Comparison of ENCODE assay signal across 14 cellular contexts in genomic region chr15:60801336-60801735, GRCh38.
A peak's percentile ranks its signal among the peaks of the same experiment; 100 is the strongest.
DNase-seq lines count a peak whose midpoint lies in the region; ATAC-seq and TF ChIP-seq lines count a peak whose summit lies in the region.
"Had no signal": no experiment of that assay in that cellular context is flagged by ENCODE, and none has a peak within 500 bp of the region (broad histone marks: within the 10 kb centered on the region; RNA-seq: fewer than 3 reads in every experiment).

No MANE protein-coding gene starts in this region.

- no peaks in the 10 kb centered on the region for H3K27me3 ChIP-seq in CD4-positive, alpha-beta memory T cell (ENCODE audit: insufficient read depth, low read length)
- no peaks in the 10 kb centered on the region for H3K27me3 ChIP-seq in adipocyte (replicated peaks; ENCODE audit: control insufficient read depth, insufficient read depth, low read length)
- H3K27me3 ChIP-seq in BE2C = no peaks in the 10 kb centered on the region
- no peaks in the 10 kb centered on the region for H3K27me3 ChIP-seq in left lung

- POLR2A ChIA-PET in CD4-positive, alpha-beta memory T cell (lab: Charles Lee; ENCODE audit: partially characterized antibody) = interaction anchor here (0.8 to 3.9 kb wide), 9 partner anchors 9 to 221 kb away, joined by 3 to 16 read pairs (median 5); no protein-coding TSS in a partner anchor

- no peak overlapping the region for H3K27ac ChIP-seq in CD4-positive, alpha-beta memory T cell (ENCODE audit: low read depth, low read length)
- no peak overlapping the region for H3K27ac ChIP-seq in left lung
- H3K27ac ChIP-seq: HL-60 had no signal

- H3K4me1 ChIP-seq in CD4-positive, alpha-beta memory T cell (ENCODE audit: insufficient read depth, low read length) = peaks cover 94% of the 10 kb centered on the region
- H3K4me1 ChIP-seq in adipocyte (ENCODE audit: control insufficient read depth, insufficient read depth, low read length) = peaks cover 42% of the 10 kb centered on the region
- peaks cover 12% of the 10 kb centered on the region for H3K4me1 ChIP-seq in BE2C
- peaks cover 0 to 5% of the 10 kb centered on the region in 2 donors for H3K4me1 ChIP-seq in left lung

- peaks cover 66 to 95% (median 81%) of the 10 kb centered on the region in 4 donors for H3K4me1 Mint-ChIP-seq in CD4-positive, alpha-beta memory T cell
- peaks cover 54% of the 10 kb centered on the region for H3K4me1 Mint-ChIP-seq in osteocyte (ENCODE audit: unreplicated experiment)
- H3K4me1 Mint-ChIP-seq: CD14-positive monocyte had no signal

- H3K36me3 ChIP-seq in CD4-positive, alpha-beta memory T cell (ENCODE audit: insufficient read depth, low read length) = no peaks in the 10 kb centered on the region
- H3K36me3 ChIP-seq in adipocyte (ENCODE audit: control insufficient read depth, insufficient read depth, low read length, severe bottlenecking) (no peaks in the 10 kb centered on the region), BE2C (no peaks in the 10 kb centered on the region), left lung (no peaks in the 10 kb centered on the region)

- no peak overlapping the region for H3K9ac ChIP-seq in adipocyte (ENCODE audit: low read length)

- peak overlapping the region in 6 of 7 donors; percentile 31 to 98 (median 66) for H3K27ac Mint-ChIP-seq in CD4-positive, alpha-beta memory T cell
- peak overlapping the region; percentile 51 for H3K27ac Mint-ChIP-seq in osteocyte (ENCODE audit: unreplicated experiment)
- H3K27ac Mint-ChIP-seq: CD14-positive monocyte had no signal

- ATAC-seq in GM21723 (IDR thresholded peaks at IDR 0.05; ENCODE audit: unreplicated experiment) (no peak), left lung (no peak)

- H3K36me3 Mint-ChIP-seq in CD4-positive, alpha-beta memory T cell = no peaks in the 10 kb centered on the region
- H3K36me3 Mint-ChIP-seq in osteocyte (ENCODE audit: unreplicated experiment) = no peaks in the 10 kb centered on the region
- H3K36me3 Mint-ChIP-seq: CD14-positive monocyte had no signal

- H3K9me3 Mint-ChIP-seq in CD4-positive, alpha-beta memory T cell = no peaks in the 10 kb centered on the region
- no peaks in the 10 kb centered on the region for H3K9me3 Mint-ChIP-seq in osteocyte (ENCODE audit: unreplicated experiment)
- H3K9me3 Mint-ChIP-seq: CD14-positive monocyte had no signal

- CTCF ChIA-PET in CD4-positive, alpha-beta memory T cell (lab: Charles Lee; ENCODE audit: partially characterized antibody) = interaction anchor here (0.7 to 2.5 kb wide), 7 partner anchors 9 to 208 kb away, joined by 3 to 16 read pairs (median 4); no protein-coding TSS in a partner anchor

- no peaks in the 10 kb centered on the region for H3K9me3 ChIP-seq in CD4-positive, alpha-beta memory T cell (ENCODE audit: control insufficient read depth in 1 of 2, low read length in 2 of 2)
- H3K9me3 ChIP-seq in adipocyte (ENCODE audit: control insufficient read depth, low read length) (no peaks in the 10 kb centered on the region), BE2C (no peaks in the 10 kb centered on the region), left lung (no peaks in the 10 kb centered on the region)

- H3K4me3 ChIP-seq in AG10803 (ENCODE audit: low read length) = no peak overlapping the region
- H3K4me3 ChIP-seq in CD4-positive, alpha-beta memory T cell (ENCODE audit: low read length in 2 of 2) = no peak overlapping the region
- H3K4me3 ChIP-seq in adipocyte (ENCODE audit: low read length) = no peak overlapping the region
- no peak overlapping the region for H3K4me3 ChIP-seq in BE2C (ENCODE audit: low read depth, low read length)
- H3K4me3 ChIP-seq in left lung = no peak overlapping the region
- H3K4me3 ChIP-seq: GM23248 had no signal

- TF ChIP-seq CTCF in AG10803 (conservative IDR thresholded peaks at IDR 0.05; ENCODE audit: low read length) = no peak
- TF ChIP-seq CTCF in osteocyte (IDR thresholded peaks at IDR 0.05) = no peak
- TF ChIP-seq CTCF in BE2C (IDR thresholded peaks at IDR 0.05; ENCODE audit: low read depth, low read length) = no peak
- no peak for TF ChIP-seq CTCF in left lung (IDR thresholded peaks at IDR 0.05)

- no peaks in the 10 kb centered on the region for H3K27me3 Mint-ChIP-seq in CD4-positive, alpha-beta memory T cell
- H3K27me3 Mint-ChIP-seq in osteocyte (ENCODE audit: unreplicated experiment) = no peaks in the 10 kb centered on the region

- no peak overlapping the region for H3K4me3 Mint-ChIP-seq in CD4-positive, alpha-beta memory T cell
- no peak overlapping the region for H3K4me3 Mint-ChIP-seq in osteocyte (ENCODE audit: unreplicated experiment)
- H3K4me3 Mint-ChIP-seq: CD14-positive monocyte had no signal

- intact Hi-C loops in CD4-positive, alpha-beta memory T cell (cut with micrococcal nuclease) = no loop called here
- intact Hi-C loops in left lung (cut with DNase I) = no loop called here

- DNase-seq in AG10803 (ENCODE audit: low read depth) (peak; percentile 22), adipocyte (ENCODE audit: low read depth) (peak; percentile 3), osteocyte (ENCODE audit: extremely low spot score, unreplicated experiment) (no peak), NCI-H82 (lab: John Stamatoyannopoulos, UW) (no peak), BE2C (no peak), left lung (no peak)
- DNase-seq in CD4-positive, alpha-beta memory T cell = no peak
- DNase-seq: DMS53, GF-D8, GM23248, H7 had no signal

Comparison
In these comparisons a context has a peak if more than half of its experiments do, and no peak if none do; other contexts are left out.
1. DNase-seq: peak in AG10803 (single experiment) and adipocyte (single experiment); none in CD4-positive, alpha-beta memory T cell (0 of 5), osteocyte (single experiment), NCI-H82 (single experiment), BE2C (single experiment) and left lung (0 of 2).